In the genomic region with DNA sequence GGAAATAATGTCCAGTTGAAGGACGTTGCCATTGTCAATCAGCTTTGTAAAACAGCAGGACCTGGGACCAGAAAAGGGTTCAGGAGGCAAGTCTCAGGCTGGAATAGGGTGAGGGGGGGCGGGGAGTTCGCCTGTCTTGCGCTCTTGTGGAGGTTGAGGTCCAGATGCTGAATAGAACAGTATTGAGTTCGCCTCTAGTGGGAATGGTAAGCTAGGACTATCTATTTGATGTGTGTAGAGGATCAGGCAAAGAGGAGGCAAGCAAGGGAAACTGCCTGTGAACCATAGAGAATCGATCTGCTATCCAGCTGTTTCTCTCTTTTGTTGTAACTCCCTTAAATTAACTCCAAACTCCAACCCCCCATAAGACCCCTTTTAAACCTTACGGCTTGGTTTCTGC, we compare ENCODE assay signal across 1 cellular context.
TF ChIP-seq lines count a peak whose summit lies in the region.

No MANE protein-coding gene starts in this region.

TF ChIP-seq in A549, 52 proteins besides CTCF, POLR2A, EP300 and RAD21 (continued from another document):
- TF ChIP-seq, protein P1, sequence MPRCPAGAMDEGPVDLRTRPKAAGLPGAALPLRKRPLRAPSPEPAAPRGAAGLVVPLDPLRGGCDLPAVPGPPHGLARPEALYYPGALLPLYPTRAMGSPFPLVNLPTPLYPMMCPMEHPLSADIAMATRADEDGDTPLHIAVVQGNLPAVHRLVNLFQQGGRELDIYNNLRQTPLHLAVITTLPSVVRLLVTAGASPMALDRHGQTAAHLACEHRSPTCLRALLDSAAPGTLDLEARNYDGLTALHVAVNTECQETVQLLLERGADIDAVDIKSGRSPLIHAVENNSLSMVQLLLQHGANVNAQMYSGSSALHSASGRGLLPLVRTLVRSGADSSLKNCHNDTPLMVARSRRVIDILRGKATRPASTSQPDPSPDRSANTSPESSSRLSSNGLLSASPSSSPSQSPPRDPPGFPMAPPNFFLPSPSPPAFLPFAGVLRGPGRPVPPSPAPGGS (IDR thresholded peaks at IDR 0.05) = no peak
- TF ChIP-seq SMC3 (IDR thresholded peaks at IDR 0.05) (no peak), MYC (IDR thresholded peaks at IDR 0.05; ENCODE audit: borderline replicate concordance, low read length) (no peak)
TF ChIP-seq in A549: peak in this region for 0.
